In genomic region chr10:66925896-66926719, GRCh38 we compare ENCODE assay signal across 8 cellular contexts. TPM values are rescaled to one million over a fixed set of nuclear protein-coding genes. Genes with fewer than 3 reads are reported as not detected.
DNase-seq lines count a peak whose midpoint lies in the region; ATAC-seq and TF ChIP-seq lines count a peak whose summit lies in the region.

TSS of gene LRRTM3 (plus strand) at chr10:66926036.

- DNase-seq in activated CD4-positive, alpha-beta T cell treated with anti-CD3 and anti-CD28 coated beads for 48 hours = peak; percentile 40
- no peak for DNase-seq in activated CD4-positive, alpha-beta T cell treated with anti-CD3 and anti-CD28 coated beads, Interleukin-2, amount 50 U/mL, for 4 hours
- DNase-seq in HS-5 (ENCODE audit: low read depth) = peak; percentile 40
- peak in 2 of 3 donors; percentile 49 to 55 for DNase-seq in Peyer's patch
- DNase-seq in chondrocyte (ENCODE audit: low spot score) = no peak
- DNase-seq in kidney tubule cell (ENCODE audit: low spot score) = peak; percentile 80
- DNase-seq in stimulated activated naive CD8-positive, alpha-beta T cell treated with anti-CD3 and anti-CD28 coated beads, Interleukin-15, Interleukin-2, amounts not matched to agents 100 U/mL and 50 U/mL, for 24 hours = no peak

- no peaks in the 10 kb centered on the region for H3K36me3 ChIP-seq in Peyer's patch

- no peaks in the 10 kb centered on the region for H3K9me3 Mint-ChIP-seq in chondrocyte (ENCODE audit: low read depth)

- H3K4me1 Mint-ChIP-seq in chondrocyte (ENCODE audit: low read depth) = peaks cover 17% of the 10 kb centered on the region

- H3K27ac ChIP-seq in Peyer's patch = no peak within 1 kb of the TSS

- ATAC-seq in GM21526 (IDR thresholded peaks at IDR 0.05; ENCODE audit: low FRiP score, unreplicated experiment) = peak; percentile 100
- peak; percentile 75 for ATAC-seq in stimulated activated naive CD8-positive, alpha-beta T cell treated with anti-CD3 and anti-CD28 coated beads, Interleukin-15, Interleukin-2, amounts not matched to agents 100 U/mL and 50 U/mL, for 24 hours

- no peak for TF ChIP-seq POLR2A in Peyer's patch (IDR thresholded peaks at IDR 0.05)

- H3K27ac Mint-ChIP-seq in chondrocyte (ENCODE audit: unreplicated experiment) = no peak within 1 kb of the TSS

- H3K36me3 Mint-ChIP-seq in chondrocyte (ENCODE audit: low read depth) = no peaks in the 10 kb centered on the region

- H3K4me3 ChIP-seq in Peyer's patch = no peak within 1 kb of the TSS

- H3K4me1 ChIP-seq in Peyer's patch = no peaks in the 10 kb centered on the region

- TF ChIP-seq CTCF in Peyer's patch (IDR thresholded peaks at IDR 0.05) (peak in 4 of 6 experiments; percentile 37 to 68 (median 64)), chondrocyte (IDR thresholded peaks at IDR 0.05) (peak; percentile 85)

- no peaks in the 10 kb centered on the region for H3K27me3 ChIP-seq in Peyer's patch

- H3K27me3 Mint-ChIP-seq in chondrocyte (ENCODE audit: low read depth) = peaks cover 34% of the 10 kb centered on the region

- H3K4me3 Mint-ChIP-seq in chondrocyte (ENCODE audit: unreplicated experiment) = peak within 1 kb of the TSS; percentile 69

- no peaks in the 10 kb centered on the region for H3K9me3 ChIP-seq in Peyer's patch

RNA-seq across cellular contexts. Expression of gene LRRTM3, which starts in this region (rescaled TPM):
- total RNA-seq in Peyer's patch = not detected
- total RNA-seq in chondrocyte = 0.15 TPM in 1 of 3 replicates, not detected in the others

Comparison
In these comparisons a context has a peak if more than half of its experiments do, and no peak if none do; other contexts are left out.
1. DNase-seq: peak in activated CD4-positive, alpha-beta T cell treated with anti-CD3 and anti-CD28 coated beads for 48 hours (single experiment), HS-5 (single experiment) and kidney tubule cell (single experiment); none in activated CD4-positive, alpha-beta T cell treated with anti-CD3 and anti-CD28 coated beads, Interleukin-2, amount 50 U/mL, for 4 hours (0 of 2), chondrocyte (single experiment) and stimulated activated naive CD8-positive, alpha-beta T cell treated with anti-CD3 and anti-CD28 coated beads, Interleukin-15, Interleukin-2, amounts not matched to agents 100 U/mL and 50 U/mL, for 24 hours (single experiment).
2. Peak in DNase-seq in Peyer's patch; RNA of the gene not detected or under 1 TPM.